In the genomic region with DNA sequence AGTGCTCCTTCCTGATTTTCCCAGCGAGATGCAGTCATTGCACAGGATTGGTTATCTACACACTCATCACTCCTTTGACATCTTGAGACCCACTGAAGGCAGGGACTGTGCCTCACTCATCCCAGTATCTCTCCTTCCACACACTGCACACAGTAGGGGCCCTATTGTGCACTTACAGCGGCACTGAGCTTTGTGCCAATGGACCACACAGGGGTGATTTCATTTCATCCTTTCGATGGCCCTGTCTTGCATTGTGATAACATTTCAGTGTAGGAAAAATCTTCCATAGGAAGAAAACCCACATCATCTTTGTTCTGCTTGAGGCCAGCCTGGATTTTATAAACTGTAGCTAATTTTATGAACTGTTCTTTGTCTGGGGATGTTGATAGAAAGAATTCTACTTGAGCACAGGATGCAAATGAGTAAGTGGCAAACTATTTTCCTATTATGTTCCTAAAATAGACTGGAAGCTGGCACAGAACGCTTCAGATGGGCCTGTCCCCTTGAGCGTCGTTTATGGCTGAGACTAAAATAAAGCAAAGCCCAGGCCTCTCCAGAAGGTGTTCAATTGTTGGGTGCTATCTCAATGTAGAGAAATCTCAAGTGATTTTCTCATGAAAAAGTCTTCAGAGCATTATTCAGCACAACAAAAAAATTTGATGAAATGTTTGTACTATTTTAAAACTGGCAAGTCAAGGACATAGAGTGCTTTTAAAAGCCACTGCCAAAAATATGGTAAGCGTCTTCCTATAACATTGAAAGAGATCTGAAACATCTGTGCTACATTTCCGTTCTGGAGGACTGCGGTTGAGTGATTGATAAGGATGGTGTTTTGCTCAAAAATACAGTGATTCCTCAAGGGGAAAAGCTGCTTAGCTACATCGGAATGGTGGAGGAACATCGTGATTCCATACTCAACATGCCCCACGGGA, we compare ENCODE assay signal across 8 cellular contexts. TPM values are rescaled to one million over a fixed set of nuclear protein-coding genes. Genes with fewer than 3 reads are reported as not detected.
DNase-seq lines count a peak whose midpoint lies in the region; ATAC-seq and TF ChIP-seq lines count a peak whose summit lies in the region.
"Had no signal": no experiment of that assay in that cellular context is flagged by ENCODE, and none has a peak within 500 bp of the region (broad histone marks: within the 10 kb centered on the region; RNA-seq: fewer than 3 reads in every experiment).

No MANE protein-coding gene starts in this region.

- no TSS peak for BruUV-seq in IMR-90 (replicated peaks; lab: Mats Ljungman, UMichigan)

- peak overlapping the region; percentile 91 for H2BK120ac ChIP-seq in IMR-90 (ENCODE audit: low read depth, low read length)

- H3K27me3 ChIP-seq in IMR-90 (ENCODE audit: control insufficient read depth, insufficient read depth, low read length) = no peaks in the 10 kb centered on the region
- H3K27me3 ChIP-seq in hepatocyte = no peaks in the 10 kb centered on the region

- H2AFZ ChIP-seq in IMR-90 (replicated peaks; ENCODE audit: low read length, poor library complexity) = peak overlapping the region; percentile 87
- H2AFZ ChIP-seq in hepatocyte = no peak overlapping the region

- peak overlapping the region; percentile 87 for H4K91ac ChIP-seq in IMR-90 (ENCODE audit: insufficient read depth, low read depth, low read length)

- peak overlapping the region; percentile 55 for H3K9ac ChIP-seq in IMR-90 (ENCODE audit: low read depth, low read length)

- TF ChIP-seq CTCF in IMR-90 (conservative IDR thresholded peaks at IDR 0.05; ENCODE audit: low read depth, low read length) (no peak; the same call in 1 of the 2 replicates), hepatocyte (IDR thresholded peaks at IDR 0.05; ENCODE audit: poor library complexity) (no peak)

- peak overlapping the region; percentile 63 for H2AK9ac ChIP-seq in IMR-90 (replicated peaks; ENCODE audit: low read depth, low read length, poor library complexity)

- TF ChIP-seq RAD21 in IMR-90 (IDR thresholded peaks at IDR 0.05; ENCODE audit: low read length) = no peak

- peak overlapping the region; percentile 73 for H3K4me2 ChIP-seq in IMR-90 (ENCODE audit: low read depth, low read length)
- H3K4me2 ChIP-seq in hepatocyte = no peak overlapping the region

- peak overlapping the region; percentile 97 for H2AK5ac ChIP-seq in IMR-90 (ENCODE audit: low read depth, low read length)

- H3K18ac ChIP-seq in IMR-90 (ENCODE audit: low read depth, low read length) = peak overlapping the region; percentile 96

- no peaks in the 10 kb centered on the region for H3K9me3 ChIP-seq in IMR-90 (ENCODE audit: control insufficient read depth, insufficient read depth, low read length)
- no peaks in the 10 kb centered on the region for H3K9me3 ChIP-seq in hepatocyte (ENCODE audit: low read depth)
- H3K9me3 ChIP-seq: HAP-1 had no signal

- peaks cover 34% of the 10 kb centered on the region for H3K9me1 ChIP-seq in IMR-90 (ENCODE audit: insufficient read depth, low read length)

- WGBS in IMR-90 (ENCODE audit: extremely low coverage in 2 of 2, insufficient read length in 1 of 2), 2 experiments = no CpG with 5 or more reads among the region's 12 CpGs
- WGBS in adipose tissue, 3 donors = 28 to 56% (median 31%) methylated on average over 12 of the region's 12 CpGs
- WGBS in hepatocyte (ENCODE audit: low lambda C conversion rate, missing lambda C conversion rate) = 66% methylated on average over 12 of the region's 12 CpGs

- peak overlapping the region; percentile 76 for H3K23ac ChIP-seq in IMR-90 (ENCODE audit: low read depth, low read length)

- H2BK5ac ChIP-seq in IMR-90 (ENCODE audit: low read depth, low read length, poor library complexity, severe bottlenecking) = peak overlapping the region; percentile 96

- peak overlapping the region; percentile 67 to 94 for H4K8ac ChIP-seq in IMR-90 (ENCODE audit: low read depth in 2 of 2, low read length in 2 of 2)

- H4K20me1 ChIP-seq in IMR-90 (ENCODE audit: insufficient read depth, low read length) (no peaks in the 10 kb centered on the region), hepatocyte (ENCODE audit: insufficient read depth, poor library complexity, severe bottlenecking) (no peaks in the 10 kb centered on the region)

- no peaks in the 10 kb centered on the region for H3K79me2 ChIP-seq in hepatocyte

- peak overlapping the region; percentile 57; the same call in 1 of the 2 replicates for H3K56ac ChIP-seq in IMR-90 (ENCODE audit: extremely low read depth, insufficient read depth, low read length)

- peak overlapping the region; percentile 79 for H3K14ac ChIP-seq in IMR-90 (replicated peaks; ENCODE audit: low read depth, low read length)

- peaks cover 30% of the 10 kb centered on the region for H3K4me1 ChIP-seq in IMR-90 (ENCODE audit: control insufficient read depth, insufficient read depth, low read length)
- peaks cover 39% of the 10 kb centered on the region for H3K4me1 ChIP-seq in hepatocyte (ENCODE audit: insufficient read depth)
- H3K4me1 ChIP-seq: HAP-1 had no signal

- H3K4me3 ChIP-seq in IMR-90 (ENCODE audit: insufficient read depth, low read depth, low read length) (no peak overlapping the region), hepatocyte (no peak overlapping the region)
- H3K4me3 ChIP-seq: HAP-1 had no signal

- H4K5ac ChIP-seq in IMR-90 (ENCODE audit: low read depth, low read length) = peak overlapping the region; percentile 92

- no peak for TF ChIP-seq POLR2A in IMR-90 (IDR thresholded peaks at IDR 0.05; ENCODE audit: low read depth, low read length)

- H3K9me2 ChIP-seq in hepatocyte (replicated peaks; ENCODE audit: insufficient read depth) = no peaks in the 10 kb centered on the region

- intact Hi-C loops in IMR-90 (cut with micrococcal nuclease) = no loop called here

- peaks cover 0 to 14% of the 10 kb centered on the region in 2 experiments; a peak in 2 of 4 replicates for H3K79me1 ChIP-seq in IMR-90 (ENCODE audit: low read depth in 1 of 2, low read length in 2 of 2)

- dilution Hi-C loops in IMR-90 (cut with HindIII; ENCODE audit: low sequenced_read_pairs, unreplicated experiment) = no loop called here

- CTCF ChIA-PET in IMR-90 (lab: Yijun Ruan, JAX) = interaction anchor here (0.7 to 1.4 kb wide), 3 partner anchors 14 to 203 kb away, joined by 3 to 7 read pairs (median 3); a partner anchor contains a TSS

- in situ Hi-C loops in IMR-90 (cut with MboI; ENCODE audit: low sequenced_read_pairs) = no loop called here

- H3K36me3 ChIP-seq in IMR-90 (ENCODE audit: control insufficient read depth, insufficient read depth, low read length) (no peaks in the 10 kb centered on the region), hepatocyte (replicated peaks; ENCODE audit: insufficient read depth, low read depth) (no peaks in the 10 kb centered on the region)
- H3K36me3 ChIP-seq: HAP-1 had no signal

- DNase-seq in IMR-90 (peak; percentile 85), hepatocyte (ENCODE audit: low spot score) (no peak), superior temporal gyrus (ENCODE audit: extremely low spot score) (peak; percentile 70), medulla oblongata (ENCODE audit: extremely low spot score) (no peak)

- peak overlapping the region; percentile 97 for H2BK20ac ChIP-seq in IMR-90 (ENCODE audit: low read depth, low read length)

- POLR2A ChIA-PET in IMR-90 (lab: Charles Lee; ENCODE audit: unreplicated experiment) = no interaction called here

- ATAC-seq in IMR-90 (ENCODE audit: low read depth) (peak; percentile 59), HG02870 (IDR thresholded peaks at IDR 0.05; ENCODE audit: unreplicated experiment) (no peak), HG03159 (IDR thresholded peaks at IDR 0.05; ENCODE audit: unreplicated experiment) (no peak)

- H3K27ac ChIP-seq in IMR-90 (ENCODE audit: insufficient read depth, low read length) (peak overlapping the region; percentile 98), adipose tissue (ENCODE audit: low read depth, low read length) (peak overlapping the region; percentile 80), hepatocyte (peak overlapping the region; percentile 78)

- peak overlapping the region; percentile 92 for H3K4ac ChIP-seq in IMR-90 (ENCODE audit: low read depth, low read length)

- H2BK15ac ChIP-seq in IMR-90 (ENCODE audit: low read depth, low read length) = peak overlapping the region; percentile 89

TF ChIP-seq in IMR-90, 13 proteins besides CTCF, POLR2A, EP300 and RAD21:
- TF ChIP-seq SMC3 (IDR thresholded peaks at IDR 0.05; ENCODE audit: low read depth, low read length) (no peak), MAZ (IDR thresholded peaks at IDR 0.05; ENCODE audit: borderline replicate concordance, low read depth, low read length) (no peak), FOS (IDR thresholded peaks at IDR 0.05; ENCODE audit: low read depth, low read length) (peak; percentile 23; the same call in 1 of the 2 replicates), MXI1 (IDR thresholded peaks at IDR 0.05; ENCODE audit: borderline replicate concordance, low read depth, low read length) (no peak), BHLHE40 (IDR thresholded peaks at IDR 0.05; ENCODE audit: low read depth, low read length) (no peak)
TF ChIP-seq in IMR-90: peak in this region for 1.

RNA-seq across cellular contexts. Expression of a gene that starts 10.7 kb away (rescaled TPM):
- 52.2 and 63.0 TPM in 2 replicates for total RNA-seq in IMR-90 (2012; rRNA removed)
- 47.4 and 54.4 TPM in 2 replicates for polyA plus RNA-seq in IMR-90 (2012; rRNA removed)
- polyA plus RNA-seq in IMR-90 (2012; cell fraction: cytosol; rRNA removed) = 22.4 and 32.2 TPM in 2 replicates
- 26.6 and 80.9 TPM in 2 replicates for polyA plus RNA-seq in IMR-90 (2012; cell fraction: nucleus; rRNA removed; ENCODE audit: low replicate concordance)
- 10 to 100 TPM; 17.8 to 54.7 (median 51.5) TPM for polyA plus RNA-seq in adipose tissue
- total RNA-seq in hepatocyte = 42.7 and 49.0 TPM in 2 replicates
- polyA plus RNA-seq in hepatocyte = 64.1 and 81.4 TPM in 2 replicates

RNA-seq across cellular contexts. Expression of a gene that starts 26.1 kb away (rescaled TPM):
- total RNA-seq in IMR-90 (2012; rRNA removed) (not detected in 2 replicates), hepatocyte (56.8 and 58.3 TPM in 2 replicates)
- polyA plus RNA-seq in IMR-90 (2012; rRNA removed) (0.17 and 0.41 TPM in 2 replicates), adipose tissue (10 to 100 TPM in 1 of 3 donors, 1 to 10 TPM in 2; 1.1 to 22.7 (median 3.9) TPM), hepatocyte (89.6 and 99.1 TPM in 2 replicates)
- polyA plus RNA-seq in IMR-90 (2012; cell fraction: cytosol; rRNA removed) = 0.05 and 0.34 TPM in 2 replicates
- polyA plus RNA-seq in IMR-90 (2012; cell fraction: nucleus; rRNA removed; ENCODE audit: low replicate concordance) = 1.9 and 2.9 TPM in 2 replicates

RNA-seq across cellular contexts. Expression of a gene that starts 50.3 kb away (rescaled TPM):
- total RNA-seq in IMR-90 (2012; rRNA removed) = not detected in 2 replicates
- not detected in 2 replicates for polyA plus RNA-seq in IMR-90 (2012; rRNA removed)
- polyA plus RNA-seq in IMR-90 (2012; cell fraction: cytosol; rRNA removed) = not detected in 2 replicates
- polyA plus RNA-seq in IMR-90 (2012; cell fraction: nucleus; rRNA removed; ENCODE audit: low replicate concordance) = not detected in 2 replicates
- polyA plus RNA-seq in adipose tissue = not detected
- not detected in 2 replicates for total RNA-seq in hepatocyte
- not detected in 2 replicates for polyA plus RNA-seq in hepatocyte

Comparison
In these comparisons a context has a peak if more than half of its experiments do, and no peak if none do; other contexts are left out.
1. DNase-seq: peak in IMR-90 (single experiment) and superior temporal gyrus (single experiment); none in hepatocyte (single experiment) and medulla oblongata (single experiment).
2. Peak in every context shown above with its lines, with median percentiles within 50 percentile points of each other: H3K27ac ChIP-seq.